1 cellular context compared by ENCODE assay signal in genomic region chr1:156337888-156338179, GRCh38.
TF ChIP-seq lines count a peak whose summit lies in the region.

No MANE protein-coding gene starts in this region.

TF ChIP-seq in GM12878, 131 proteins besides CTCF, POLR2A, EP300 and RAD21:
- TF ChIP-seq POLR2AphosphoS5 (IDR thresholded peaks at IDR 0.05; ENCODE audit: low read length), result no peak
- TF ChIP-seq, protein P1, sequence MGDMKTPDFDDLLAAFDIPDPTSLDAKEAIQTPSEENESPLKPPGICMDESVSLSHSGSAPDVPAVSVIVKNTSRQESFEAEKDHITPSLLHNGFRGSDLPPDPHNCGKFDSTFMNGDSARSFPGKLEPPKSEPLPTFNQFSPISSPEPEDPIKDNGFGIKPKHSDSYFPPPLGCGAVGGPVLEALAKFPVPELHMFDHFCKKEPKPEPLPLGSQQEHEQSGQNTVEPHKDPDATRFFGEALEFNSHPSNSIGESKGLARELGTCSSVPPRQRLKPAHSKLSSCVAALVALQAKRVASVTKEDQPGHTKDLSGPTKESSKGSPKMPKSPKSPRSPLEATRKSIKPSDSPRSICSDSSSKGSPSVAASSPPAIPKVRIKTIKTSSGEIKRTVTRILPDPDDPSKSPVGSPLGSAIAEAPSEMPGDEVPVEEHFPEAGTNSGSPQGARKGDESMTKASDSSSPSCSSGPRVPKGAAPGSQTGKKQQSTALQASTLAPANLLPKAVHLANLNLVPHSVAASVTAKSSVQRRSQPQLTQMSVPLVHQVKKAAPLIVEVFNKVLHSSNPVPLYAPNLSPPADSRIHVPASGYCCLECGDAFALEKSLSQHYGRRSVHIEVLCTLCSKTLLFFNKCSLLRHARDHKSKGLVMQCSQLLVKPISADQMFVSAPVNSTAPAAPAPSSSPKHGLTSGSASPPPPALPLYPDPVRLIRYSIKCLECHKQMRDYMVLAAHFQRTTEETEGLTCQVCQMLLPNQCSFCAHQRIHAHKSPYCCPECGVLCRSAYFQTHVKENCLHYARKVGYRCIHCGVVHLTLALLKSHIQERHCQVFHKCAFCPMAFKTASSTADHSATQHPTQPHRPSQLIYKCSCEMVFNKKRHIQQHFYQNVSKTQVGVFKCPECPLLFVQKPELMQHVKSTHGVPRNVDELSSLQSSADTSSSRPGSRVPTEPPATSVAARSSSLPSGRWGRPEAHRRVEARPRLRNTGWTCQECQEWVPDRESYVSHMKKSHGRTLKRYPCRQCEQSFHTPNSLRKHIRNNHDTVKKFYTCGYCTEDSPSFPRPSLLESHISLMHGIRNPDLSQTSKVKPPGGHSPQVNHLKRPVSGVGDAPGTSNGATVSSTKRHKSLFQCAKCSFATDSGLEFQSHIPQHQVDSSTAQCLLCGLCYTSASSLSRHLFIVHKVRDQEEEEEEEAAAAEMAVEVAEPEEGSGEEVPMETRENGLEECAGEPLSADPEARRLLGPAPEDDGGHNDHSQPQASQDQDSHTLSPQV (IDR thresholded peaks at IDR 0.05), result no peak
- TF ChIP-seq, protein P2, sequence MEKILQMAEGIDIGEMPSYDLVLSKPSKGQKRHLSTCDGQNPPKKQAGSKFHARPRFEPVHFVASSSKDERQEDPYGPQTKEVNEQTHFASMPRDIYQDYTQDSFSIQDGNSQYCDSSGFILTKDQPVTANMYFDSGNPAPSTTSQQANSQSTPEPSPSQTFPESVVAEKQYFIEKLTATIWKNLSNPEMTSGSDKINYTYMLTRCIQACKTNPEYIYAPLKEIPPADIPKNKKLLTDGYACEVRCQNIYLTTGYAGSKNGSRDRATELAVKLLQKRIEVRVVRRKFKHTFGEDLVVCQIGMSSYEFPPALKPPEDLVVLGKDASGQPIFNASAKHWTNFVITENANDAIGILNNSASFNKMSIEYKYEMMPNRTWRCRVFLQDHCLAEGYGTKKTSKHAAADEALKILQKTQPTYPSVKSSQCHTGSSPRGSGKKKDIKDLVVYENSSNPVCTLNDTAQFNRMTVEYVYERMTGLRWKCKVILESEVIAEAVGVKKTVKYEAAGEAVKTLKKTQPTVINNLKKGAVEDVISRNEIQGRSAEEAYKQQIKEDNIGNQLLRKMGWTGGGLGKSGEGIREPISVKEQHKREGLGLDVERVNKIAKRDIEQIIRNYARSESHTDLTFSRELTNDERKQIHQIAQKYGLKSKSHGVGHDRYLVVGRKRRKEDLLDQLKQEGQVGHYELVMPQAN (conservative IDR thresholded peaks at IDR 0.05), result peak; percentile 71
- TF ChIP-seq, protein P3, sequence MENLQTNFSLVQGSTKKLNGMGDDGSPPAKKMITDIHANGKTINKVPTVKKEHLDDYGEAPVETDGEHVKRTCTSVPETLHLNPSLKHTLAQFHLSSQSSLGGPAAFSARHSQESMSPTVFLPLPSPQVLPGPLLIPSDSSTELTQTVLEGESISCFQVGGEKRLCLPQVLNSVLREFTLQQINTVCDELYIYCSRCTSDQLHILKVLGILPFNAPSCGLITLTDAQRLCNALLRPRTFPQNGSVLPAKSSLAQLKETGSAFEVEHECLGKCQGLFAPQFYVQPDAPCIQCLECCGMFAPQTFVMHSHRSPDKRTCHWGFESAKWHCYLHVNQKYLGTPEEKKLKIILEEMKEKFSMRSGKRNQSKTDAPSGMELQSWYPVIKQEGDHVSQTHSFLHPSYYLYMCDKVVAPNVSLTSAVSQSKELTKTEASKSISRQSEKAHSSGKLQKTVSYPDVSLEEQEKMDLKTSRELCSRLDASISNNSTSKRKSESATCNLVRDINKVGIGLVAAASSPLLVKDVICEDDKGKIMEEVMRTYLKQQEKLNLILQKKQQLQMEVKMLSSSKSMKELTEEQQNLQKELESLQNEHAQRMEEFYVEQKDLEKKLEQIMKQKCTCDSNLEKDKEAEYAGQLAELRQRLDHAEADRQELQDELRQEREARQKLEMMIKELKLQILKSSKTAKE (IDR thresholded peaks at IDR 0.05; ENCODE audit: low read depth, poor library complexity, severe bottlenecking), result no peak
- no peak for TF ChIP-seq IKZF1 (conservative IDR thresholded peaks at IDR 0.05)
- TF ChIP-seq, protein P4, sequence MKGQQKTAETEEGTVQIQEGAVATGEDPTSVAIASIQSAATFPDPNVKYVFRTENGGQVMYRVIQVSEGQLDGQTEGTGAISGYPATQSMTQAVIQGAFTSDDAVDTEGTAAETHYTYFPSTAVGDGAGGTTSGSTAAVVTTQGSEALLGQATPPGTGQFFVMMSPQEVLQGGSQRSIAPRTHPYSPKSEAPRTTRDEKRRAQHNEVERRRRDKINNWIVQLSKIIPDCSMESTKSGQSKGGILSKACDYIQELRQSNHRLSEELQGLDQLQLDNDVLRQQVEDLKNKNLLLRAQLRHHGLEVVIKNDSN (IDR thresholded peaks at IDR 0.05; ENCODE audit: borderline replicate concordance, extremely low read length, insufficient read depth, low read depth, low read length), result no peak
- TF ChIP-seq IKZF2 (IDR thresholded peaks at IDR 0.05), result 0 out of 4 replicates have a peak, but pooled peaks of 1 of the 2 experiments have one; percentile 1
- TF ChIP-seq RAD51 (IDR thresholded peaks at IDR 0.05), result no peak
- peak; percentile 46; the same call in 1 of the 2 replicates for TF ChIP-seq RB1 (IDR thresholded peaks at IDR 0.05; ENCODE audit: borderline replicate concordance)
- no peak for TF ChIP-seq PAX5 (IDR thresholded peaks at IDR 0.05; ENCODE audit: borderline replicate concordance, low read depth, low read length)
- no peak for TF ChIP-seq CHD1 (IDR thresholded peaks at IDR 0.05; ENCODE audit: low read depth, low read length)
